8 cellular contexts compared by ENCODE assay signal in genomic region chr18:2515908-2516625, GRCh38. TPM values are rescaled to one million over a fixed set of nuclear protein-coding genes. Genes with fewer than 3 reads are reported as not detected.
DNase-seq lines count a peak whose midpoint lies in the region; ATAC-seq and TF ChIP-seq lines count a peak whose summit lies in the region.

No MANE protein-coding gene starts in this region.

- H3K27ac Mint-ChIP-seq in activated CD4-positive, alpha-beta T cell treated with anti-CD3 and anti-CD28 coated beads, Interleukin-2, amount 10 ng/mL, durations not matched to agents 24 days and 14 days: no peak overlapping the region

- no peak for ATAC-seq in HG03175 (IDR thresholded peaks at IDR 0.05; ENCODE audit: unreplicated experiment)

- peak overlapping the region; percentile 56 for H3K9ac ChIP-seq in skeletal muscle satellite cell (ENCODE audit: low read depth, low read length)

- no peaks in the 10 kb centered on the region for H3K36me3 Mint-ChIP-seq in activated CD4-positive, alpha-beta T cell treated with anti-CD3 and anti-CD28 coated beads, Interleukin-2, amount 10 ng/mL, durations not matched to agents 24 days and 14 days (ENCODE audit: low read depth)

- H3K9me3 ChIP-seq in MG63: no peaks in the 10 kb centered on the region
- H3K9me3 ChIP-seq in skeletal muscle satellite cell (replicated peaks; ENCODE audit: low read length): no peaks in the 10 kb centered on the region
- H3K9me3 ChIP-seq in esophagus muscularis mucosa: no peaks in the 10 kb centered on the region

- H3K36me3 ChIP-seq in MG63 (no peaks in the 10 kb centered on the region), skeletal muscle satellite cell (ENCODE audit: insufficient read depth, low read length) (no peaks in the 10 kb centered on the region), esophagus muscularis mucosa (no peaks in the 10 kb centered on the region)

- no peak for TF ChIP-seq POLR2A in esophagus muscularis mucosa (IDR thresholded peaks at IDR 0.05; ENCODE audit: low read depth)

- peak; percentile 60 for DNase-seq in activated CD4-positive, alpha-beta T cell treated with anti-CD3 and anti-CD28 coated beads, Interleukin-2, amount 10 ng/mL, durations not matched to agents 24 days and 14 days
- DNase-seq in activated CD4-positive, alpha-beta T cell treated with anti-CD3 and anti-CD28 coated beads for 1 hour: no peak
- DNase-seq in MG63 (peak; percentile 73), esophagus muscularis mucosa (ENCODE audit: extremely low spot score) (no peak), NCI-H2081 treated with DMSO at 0.1 percent for 48 hours (lab: John Stamatoyannopoulos, UW) (no peak)
- peak; percentile 7 for DNase-seq in central memory CD4-positive, alpha-beta T cell

- no peak overlapping the region for H3K4me3 ChIP-seq in MG63
- H3K4me3 ChIP-seq in skeletal muscle satellite cell (ENCODE audit: low read length): peak overlapping the region; percentile 42
- H3K4me3 ChIP-seq in esophagus muscularis mucosa: no peak overlapping the region

- no peaks in the 10 kb centered on the region for H3K27me3 ChIP-seq in MG63
- no peaks in the 10 kb centered on the region for H3K27me3 ChIP-seq in skeletal muscle satellite cell (ENCODE audit: control insufficient read depth, insufficient read depth, low read length)
- H3K27me3 ChIP-seq in esophagus muscularis mucosa: no peaks in the 10 kb centered on the region

- peaks cover 35% of the 10 kb centered on the region for H3K4me1 ChIP-seq in skeletal muscle satellite cell (ENCODE audit: control insufficient read depth, insufficient read depth, low read length)
- peaks cover 0 to 16% (median 15%) of the 10 kb centered on the region in 4 donors for H3K4me1 ChIP-seq in esophagus muscularis mucosa

- intact Hi-C loops in activated CD4-positive, alpha-beta T cell treated with anti-CD3 and anti-CD28 coated beads, Interleukin-2, amount 10 ng/mL, durations not matched to agents 24 days and 14 days (cut with micrococcal nuclease): no loop called here
- intact Hi-C loops in esophagus muscularis mucosa (cut with DNase I): no loop called here

- no peak overlapping the region for H3K27ac ChIP-seq in esophagus muscularis mucosa (replicated peaks in 1 of 4)

- no peak for TF ChIP-seq EP300 in esophagus muscularis mucosa (IDR thresholded peaks at IDR 0.05)

- H3K4me1 Mint-ChIP-seq in activated CD4-positive, alpha-beta T cell treated with anti-CD3 and anti-CD28 coated beads, Interleukin-2, amount 10 ng/mL, durations not matched to agents 24 days and 14 days: peaks cover 11% of the 10 kb centered on the region

- TF ChIP-seq CTCF in esophagus muscularis mucosa (IDR thresholded peaks at IDR 0.05): no peak

- H3K4me3 Mint-ChIP-seq in activated CD4-positive, alpha-beta T cell treated with anti-CD3 and anti-CD28 coated beads, Interleukin-2, amount 10 ng/mL, durations not matched to agents 24 days and 14 days: no peak overlapping the region

- H3K9me3 Mint-ChIP-seq in activated CD4-positive, alpha-beta T cell treated with anti-CD3 and anti-CD28 coated beads, Interleukin-2, amount 10 ng/mL, durations not matched to agents 24 days and 14 days: no peaks in the 10 kb centered on the region

- 80% methylated on average over 5 of the region's 5 CpGs for WGBS in esophagus muscularis mucosa

- H3K4me2 ChIP-seq in skeletal muscle satellite cell (ENCODE audit: low read length): peak overlapping the region; percentile 70

- peaks cover 6% of the 10 kb centered on the region for H3K27me3 Mint-ChIP-seq in activated CD4-positive, alpha-beta T cell treated with anti-CD3 and anti-CD28 coated beads, Interleukin-2, amount 10 ng/mL, durations not matched to agents 24 days and 14 days

RNA-seq across cellular contexts. Expression of gene METTL4, which starts 55.2 kb away (rescaled TPM):
- 17.7 and 18.4 TPM in 2 replicates for total RNA-seq in activated CD4-positive, alpha-beta T cell treated with anti-CD3 and anti-CD28 coated beads, Interleukin-2, amount 10 ng/mL, durations not matched to agents 24 days and 14 days
- total RNA-seq in MG63 (2014; rRNA removed; shearing (Covaris generic); ENCODE audit: low replicate concordance): 6.6 and 10.8 TPM in 2 replicates
- total RNA-seq in skeletal muscle satellite cell (2012; rRNA removed): 4.6 and 9.4 TPM in 2 replicates
- total RNA-seq in esophagus muscularis mucosa: 1 to 10 TPM; 4.3 to 8.3 (median 5.7) TPM

RNA-seq across cellular contexts. Expression of gene NDC80, which starts 55.3 kb away (rescaled TPM):
- 42.4 and 50.5 TPM in 2 replicates for total RNA-seq in activated CD4-positive, alpha-beta T cell treated with anti-CD3 and anti-CD28 coated beads, Interleukin-2, amount 10 ng/mL, durations not matched to agents 24 days and 14 days
- 43.0 and 67.2 TPM in 2 replicates for total RNA-seq in MG63 (2014; rRNA removed; shearing (Covaris generic); ENCODE audit: low replicate concordance)
- total RNA-seq in skeletal muscle satellite cell (2012; rRNA removed): 16.7 and 19.9 TPM in 2 replicates
- total RNA-seq in esophagus muscularis mucosa: under 1 TPM in 3 of 4 donors, not detected in 1; 0.17 to 0.57 (median 0.42) TPM

Comparison
In these comparisons a context has a peak if more than half of its experiments do, and no peak if none do; other contexts are left out.
1. DNase-seq: peak in activated CD4-positive, alpha-beta T cell treated with anti-CD3 and anti-CD28 coated beads, Interleukin-2, amount 10 ng/mL, durations not matched to agents 24 days and 14 days (single experiment), MG63 (single experiment) and central memory CD4-positive, alpha-beta T cell (single experiment); none in activated CD4-positive, alpha-beta T cell treated with anti-CD3 and anti-CD28 coated beads for 1 hour (single experiment), esophagus muscularis mucosa (single experiment) and NCI-H2081 treated with DMSO at 0.1 percent for 48 hours (single experiment).
2. RNA of gene NDC80, which starts 55.3 kb away (total RNA-seq): 42.4 to 50.5 TPM in activated CD4-positive, alpha-beta T cell treated with anti-CD3 and anti-CD28 coated beads, Interleukin-2, amount 10 ng/mL, durations not matched to agents 24 days and 14 days and 43.0 to 67.2 TPM in MG63; 0.17 to 0.57 TPM in esophagus muscularis mucosa; every median in the first group is over 10 times any median in the second.